ENCODE assay signal across 8 cellular contexts in genomic region chr6:15661815-15662245, GRCh38. TPM values are rescaled to one million over a fixed set of nuclear protein-coding genes. Genes with fewer than 3 reads are reported as not detected.
DNase-seq lines count a peak whose midpoint lies in the region; ATAC-seq, FAIRE-seq and TF ChIP-seq lines count a peak whose summit lies in the region.

No MANE protein-coding gene starts in this region.

- peaks cover 9% of the 10 kb centered on the region for H4K20me1 ChIP-seq in astrocyte (ENCODE audit: insufficient read depth, low read length)

- H3K4me1 ChIP-seq in astrocyte (ENCODE audit: insufficient read depth, low read length), result peaks cover 6% of the 10 kb centered on the region
- H3K4me1 ChIP-seq in lower lobe of right lung, result peaks cover 22% of the 10 kb centered on the region
- H3K4me1 ChIP-seq in urinary bladder (ENCODE audit: insufficient read depth), result no peaks in the 10 kb centered on the region

- H2AFZ ChIP-seq in astrocyte (ENCODE audit: low read depth, low read length), result peak overlapping the region; percentile 95

- peak overlapping the region; percentile 86 for H3K4me3 Mint-ChIP-seq in astrocyte (ENCODE audit: unreplicated experiment)

- H3K4me1 Mint-ChIP-seq in astrocyte (ENCODE audit: low read depth, unreplicated experiment), result peaks cover 6% of the 10 kb centered on the region

- no peaks in the 10 kb centered on the region for H3K9me3 Mint-ChIP-seq in astrocyte (ENCODE audit: unreplicated experiment)

- intact Hi-C loops in lower lobe of right lung (cut with DNase I), result no loop called here

- peaks cover 4% of the 10 kb centered on the region for H3K79me2 ChIP-seq in astrocyte (ENCODE audit: insufficient read depth, low read length)

- WGBS in urinary bladder, result 21% methylated on average over 16 of the region's 16 CpGs

- peak overlapping the region; percentile 97 for H3K4me2 ChIP-seq in astrocyte (ENCODE audit: low read length)

- CTCF ChIA-PET in AG04449 (lab: Yijun Ruan, JAX), result interaction anchor here (0.6 to 1.0 kb wide), 2 partner anchors 9 to 539 kb away, joined by 3 read pairs; no protein-coding TSS in a partner anchor

- FAIRE-seq in astrocyte (lab: Jason Lieb, UNC), result no peak

- no peaks in the 10 kb centered on the region for H3K36me3 Mint-ChIP-seq in astrocyte (ENCODE audit: low read depth, unreplicated experiment)

- peak overlapping the region; percentile 13 for H3K27ac Mint-ChIP-seq in astrocyte (ENCODE audit: unreplicated experiment)

- H3K36me3 ChIP-seq in astrocyte (ENCODE audit: insufficient read depth, low read length) (no peaks in the 10 kb centered on the region), lower lobe of right lung (peaks cover 14% of the 10 kb centered on the region), urinary bladder (ENCODE audit: insufficient read depth) (no peaks in the 10 kb centered on the region)

- TF ChIP-seq CTCF in AG04449 (IDR thresholded peaks at IDR 0.05; ENCODE audit: insufficient read depth, low read length, missing control alignments) (no peak), HFF-Myc (IDR thresholded peaks at IDR 0.05; ENCODE audit: low read depth, low read length, missing control alignments) (no peak), astrocyte (IDR thresholded peaks at IDR 0.05; ENCODE audit: insufficient read depth, low read depth, low read length) (no peak), lower lobe of right lung (IDR thresholded peaks at IDR 0.05) (no peak), GM13977 (IDR thresholded peaks at IDR 0.05; ENCODE audit: extremely low read depth, insufficient read depth, missing control alignments) (no peak)

- no peaks in the 10 kb centered on the region for H3K9me3 ChIP-seq in astrocyte (ENCODE audit: insufficient read depth, low read depth, low read length)
- no peaks in the 10 kb centered on the region for H3K9me3 ChIP-seq in lower lobe of right lung

- in situ Hi-C loops in GM13977 (cut with MboI; ENCODE audit: low pct_unique_long_range_greater_than_20kb, low sequenced_read_pairs, unreplicated experiment), result no loop called here

- ATAC-seq in lower lobe of right lung (peak in 1 of 2 donors; percentile 14), HG03159 (IDR thresholded peaks at IDR 0.05; ENCODE audit: unreplicated experiment) (no peak)

- POLR2A ChIA-PET in AG04449 (lab: Yijun Ruan, JAX), result no interaction called here

- H3K27ac ChIP-seq in astrocyte (ENCODE audit: low read depth, low read length) (no peak overlapping the region), lower lobe of right lung (peak overlapping the region; percentile 83), urinary bladder (ENCODE audit: low read depth) (no peak overlapping the region)

- DNase-seq in AG04449 (ENCODE audit: low read depth, low spot score), result no peak
- no peak for DNase-seq in HFF-Myc (ENCODE audit: extremely low read depth, low read depth)
- DNase-seq in astrocyte (ENCODE audit: low read depth), result no peak
- DNase-seq in lower lobe of right lung, result no peak
- DNase-seq in NCI-H510A (lab: John Stamatoyannopoulos, UW), result no peak
- DNase-seq in GM13977 (ENCODE audit: low spot score), result no peak

- H3K9ac ChIP-seq in astrocyte (ENCODE audit: low read length), result peak overlapping the region; percentile 75

- peaks cover 3% of the 10 kb centered on the region for H3K27me3 Mint-ChIP-seq in astrocyte (ENCODE audit: low read depth, unreplicated experiment)

- H3K4me3 ChIP-seq in AG04449 (ENCODE audit: low read depth, low read length) (peak overlapping the region; percentile 76), HFF-Myc (replicated peaks; ENCODE audit: low read depth, low read length) (peak overlapping the region; percentile 71), astrocyte (ENCODE audit: insufficient read depth, low read depth, low read length) (peak overlapping the region; percentile 72), lower lobe of right lung (peak overlapping the region; percentile 93), urinary bladder (ENCODE audit: low read depth, low read length) (peak overlapping the region; percentile 81)

- H3K27me3 ChIP-seq in astrocyte (ENCODE audit: insufficient read depth, low read length) (peaks cover 3% of the 10 kb centered on the region), lower lobe of right lung (ENCODE audit: low read depth) (no peaks in the 10 kb centered on the region)

RNA-seq across cellular contexts. Expression of gene DTNBP1, which starts 1.0 kb away (rescaled TPM):
- total RNA-seq in astrocyte (11.6 and 13.0 TPM in 2 replicates), lower lobe of right lung (25.9 TPM), urinary bladder (5.0 TPM)
- polyA plus RNA-seq in urinary bladder, result 23.3 TPM
